Comparison of ENCODE assay signal across 1 cellular context in the genomic region with DNA sequence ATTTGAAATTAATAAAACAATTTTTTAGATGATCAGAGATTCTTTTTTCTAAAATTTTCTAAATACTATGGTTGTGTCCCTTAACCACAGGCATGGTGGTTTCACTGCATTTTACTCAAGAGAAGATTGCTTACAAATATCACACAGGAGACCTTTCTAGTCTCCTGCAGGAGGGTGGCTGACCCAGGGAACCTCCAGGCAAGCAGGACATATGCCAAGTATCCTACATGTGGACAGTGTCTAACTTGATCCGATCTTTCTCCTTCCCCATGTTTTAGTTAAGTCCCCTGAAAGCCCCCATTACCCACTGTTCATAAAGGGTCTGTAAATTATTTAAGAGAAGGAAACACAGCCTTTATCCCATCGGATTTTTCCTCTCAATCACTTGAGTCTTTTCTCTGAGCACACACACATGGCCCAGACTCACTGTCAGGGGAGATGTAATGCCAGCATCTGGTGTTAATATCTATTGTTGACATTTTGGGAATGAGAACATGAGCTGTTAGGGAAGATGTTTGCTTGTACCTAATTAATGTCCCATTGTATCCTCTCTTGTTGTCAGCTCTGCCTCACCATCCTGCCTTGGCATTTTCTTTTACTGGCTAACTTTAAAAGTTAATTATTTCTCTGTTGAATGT.
TF ChIP-seq lines count a peak whose summit lies in the region.

No MANE protein-coding gene starts in this region.

TF ChIP-seq in SK-N-SH, 30 proteins besides CTCF, POLR2A, EP300 and RAD21 (continued from another document):
- TF ChIP-seq RCOR1 (IDR thresholded peaks at IDR 0.05; ENCODE audit: low read length) (no peak), TEAD4 (IDR thresholded peaks at IDR 0.05; ENCODE audit: borderline replicate concordance, insufficient read depth) (no peak), FOSL2 (IDR thresholded peaks at IDR 0.05; ENCODE audit: borderline replicate concordance, low read depth) (no peak), TAF1 (IDR thresholded peaks at IDR 0.05; ENCODE audit: borderline replicate concordance, low read depth, low read length) (no peak), NFIC (IDR thresholded peaks at IDR 0.05; ENCODE audit: borderline replicate concordance) (no peak; the same call in 1 of the 2 replicates), RXRA (IDR thresholded peaks at IDR 0.05; ENCODE audit: borderline replicate concordance, low read depth) (no peak), ELF1 (IDR thresholded peaks at IDR 0.05) (no peak), NRF1 (IDR thresholded peaks at IDR 0.05; ENCODE audit: low read depth, low read length) (no peak), GATA2 (CRISPR knock-in tag; IDR thresholded peaks at IDR 0.05) (no peak), SIN3A (IDR thresholded peaks at IDR 0.05; ENCODE audit: borderline replicate concordance, low read depth, low read length) (no peak), MAX (IDR thresholded peaks at IDR 0.05; ENCODE audit: low read depth) (no peak), PBX3 (IDR thresholded peaks at IDR 0.05) (peak; percentile 48; the same call in 1 of the 2 replicates), EZH2phosphoT487 (IDR thresholded peaks at IDR 0.05; ENCODE audit: borderline replicate concordance, low read depth) (no peak), CHD2 (IDR thresholded peaks at IDR 0.05; ENCODE audit: low read length, partially characterized antibody) (no peak), YY1 (IDR thresholded peaks at IDR 0.05; ENCODE audit: low read depth) (no peak), FOXJ3 (CRISPR knock-in tag; IDR thresholded peaks at IDR 0.05) (0 out of 2 replicates have a peak, but pooled peaks have one; percentile 61), RFX5 (IDR thresholded peaks at IDR 0.05; ENCODE audit: low read length) (no peak), JUND (IDR thresholded peaks at IDR 0.05) (no peak), MEF2A (IDR thresholded peaks at IDR 0.05; ENCODE audit: borderline replicate concordance, low read depth) (no peak)
- TF ChIP-seq, protein P1, sequence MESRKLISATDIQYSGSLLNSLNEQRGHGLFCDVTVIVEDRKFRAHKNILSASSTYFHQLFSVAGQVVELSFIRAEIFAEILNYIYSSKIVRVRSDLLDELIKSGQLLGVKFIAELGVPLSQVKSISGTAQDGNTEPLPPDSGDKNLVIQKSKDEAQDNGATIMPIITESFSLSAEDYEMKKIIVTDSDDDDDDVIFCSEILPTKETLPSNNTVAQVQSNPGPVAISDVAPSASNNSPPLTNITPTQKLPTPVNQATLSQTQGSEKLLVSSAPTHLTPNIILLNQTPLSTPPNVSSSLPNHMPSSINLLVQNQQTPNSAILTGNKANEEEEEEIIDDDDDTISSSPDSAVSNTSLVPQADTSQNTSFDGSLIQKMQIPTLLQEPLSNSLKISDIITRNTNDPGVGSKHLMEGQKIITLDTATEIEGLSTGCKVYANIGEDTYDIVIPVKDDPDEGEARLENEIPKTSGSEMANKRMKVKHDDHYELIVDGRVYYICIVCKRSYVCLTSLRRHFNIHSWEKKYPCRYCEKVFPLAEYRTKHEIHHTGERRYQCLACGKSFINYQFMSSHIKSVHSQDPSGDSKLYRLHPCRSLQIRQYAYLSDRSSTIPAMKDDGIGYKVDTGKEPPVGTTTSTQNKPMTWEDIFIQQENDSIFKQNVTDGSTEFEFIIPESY (IDR thresholded peaks at IDR 0.05; ENCODE audit: borderline replicate concordance, low read depth) = no peak
- TF ChIP-seq, protein P2, sequence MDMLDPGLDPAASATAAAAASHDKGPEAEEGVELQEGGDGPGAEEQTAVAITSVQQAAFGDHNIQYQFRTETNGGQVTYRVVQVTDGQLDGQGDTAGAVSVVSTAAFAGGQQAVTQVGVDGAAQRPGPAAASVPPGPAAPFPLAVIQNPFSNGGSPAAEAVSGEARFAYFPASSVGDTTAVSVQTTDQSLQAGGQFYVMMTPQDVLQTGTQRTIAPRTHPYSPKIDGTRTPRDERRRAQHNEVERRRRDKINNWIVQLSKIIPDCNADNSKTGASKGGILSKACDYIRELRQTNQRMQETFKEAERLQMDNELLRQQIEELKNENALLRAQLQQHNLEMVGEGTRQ (IDR thresholded peaks at IDR 0.05; ENCODE audit: borderline replicate concordance, low read depth, low read length) = no peak
- TF ChIP-seq, protein P3, sequence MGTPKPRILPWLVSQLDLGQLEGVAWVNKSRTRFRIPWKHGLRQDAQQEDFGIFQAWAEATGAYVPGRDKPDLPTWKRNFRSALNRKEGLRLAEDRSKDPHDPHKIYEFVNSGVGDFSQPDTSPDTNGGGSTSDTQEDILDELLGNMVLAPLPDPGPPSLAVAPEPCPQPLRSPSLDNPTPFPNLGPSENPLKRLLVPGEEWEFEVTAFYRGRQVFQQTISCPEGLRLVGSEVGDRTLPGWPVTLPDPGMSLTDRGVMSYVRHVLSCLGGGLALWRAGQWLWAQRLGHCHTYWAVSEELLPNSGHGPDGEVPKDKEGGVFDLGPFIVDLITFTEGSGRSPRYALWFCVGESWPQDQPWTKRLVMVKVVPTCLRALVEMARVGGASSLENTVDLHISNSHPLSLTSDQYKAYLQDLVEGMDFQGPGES (IDR thresholded peaks at IDR 0.05; ENCODE audit: low read depth, low read length) = no peak
